Comparison of ENCODE assay signal across 1 cellular context in the genomic region with DNA sequence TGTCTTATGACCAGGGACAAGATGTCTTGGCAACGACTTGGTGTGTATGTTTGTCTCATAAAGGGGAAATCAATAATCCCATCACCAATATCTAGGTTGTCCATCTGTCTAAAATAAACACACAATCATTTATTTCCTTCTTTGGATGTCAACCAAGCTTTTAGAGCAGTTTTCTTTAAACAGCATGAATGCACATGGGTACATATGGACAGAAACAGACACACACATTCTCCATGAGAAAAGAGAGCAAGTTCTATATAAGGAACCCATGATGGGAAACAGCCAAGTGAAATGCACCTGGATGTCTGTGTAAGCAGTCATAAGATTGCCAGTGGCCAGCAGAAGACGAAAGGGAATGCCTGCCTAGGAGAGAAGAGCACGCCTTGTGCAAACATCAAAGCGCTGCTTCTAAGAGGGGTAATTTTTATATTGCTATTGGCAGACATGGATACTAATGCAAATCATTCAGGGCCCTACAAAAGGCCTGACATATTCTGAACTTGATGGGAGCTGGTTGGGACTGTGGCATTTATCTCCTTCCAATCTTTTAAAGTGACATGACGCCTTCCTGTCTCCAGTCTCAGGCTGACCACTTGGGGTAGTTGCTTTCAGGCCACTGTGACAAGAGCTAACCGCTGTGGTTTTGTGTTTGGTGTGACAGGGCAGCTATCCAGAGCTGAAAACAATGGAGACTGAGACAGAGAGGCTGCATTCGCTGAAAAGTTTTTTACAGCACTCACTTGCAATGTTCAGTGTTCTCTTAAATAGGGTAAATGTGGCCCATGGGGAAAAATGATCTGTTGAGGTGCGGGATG.
TF ChIP-seq lines count a peak whose summit lies in the region.

No MANE protein-coding gene starts in this region.

TF ChIP-seq in GM23338, 12 proteins besides CTCF, POLR2A, EP300 and RAD21 (continued from another document):
- TF ChIP-seq, protein P1, sequence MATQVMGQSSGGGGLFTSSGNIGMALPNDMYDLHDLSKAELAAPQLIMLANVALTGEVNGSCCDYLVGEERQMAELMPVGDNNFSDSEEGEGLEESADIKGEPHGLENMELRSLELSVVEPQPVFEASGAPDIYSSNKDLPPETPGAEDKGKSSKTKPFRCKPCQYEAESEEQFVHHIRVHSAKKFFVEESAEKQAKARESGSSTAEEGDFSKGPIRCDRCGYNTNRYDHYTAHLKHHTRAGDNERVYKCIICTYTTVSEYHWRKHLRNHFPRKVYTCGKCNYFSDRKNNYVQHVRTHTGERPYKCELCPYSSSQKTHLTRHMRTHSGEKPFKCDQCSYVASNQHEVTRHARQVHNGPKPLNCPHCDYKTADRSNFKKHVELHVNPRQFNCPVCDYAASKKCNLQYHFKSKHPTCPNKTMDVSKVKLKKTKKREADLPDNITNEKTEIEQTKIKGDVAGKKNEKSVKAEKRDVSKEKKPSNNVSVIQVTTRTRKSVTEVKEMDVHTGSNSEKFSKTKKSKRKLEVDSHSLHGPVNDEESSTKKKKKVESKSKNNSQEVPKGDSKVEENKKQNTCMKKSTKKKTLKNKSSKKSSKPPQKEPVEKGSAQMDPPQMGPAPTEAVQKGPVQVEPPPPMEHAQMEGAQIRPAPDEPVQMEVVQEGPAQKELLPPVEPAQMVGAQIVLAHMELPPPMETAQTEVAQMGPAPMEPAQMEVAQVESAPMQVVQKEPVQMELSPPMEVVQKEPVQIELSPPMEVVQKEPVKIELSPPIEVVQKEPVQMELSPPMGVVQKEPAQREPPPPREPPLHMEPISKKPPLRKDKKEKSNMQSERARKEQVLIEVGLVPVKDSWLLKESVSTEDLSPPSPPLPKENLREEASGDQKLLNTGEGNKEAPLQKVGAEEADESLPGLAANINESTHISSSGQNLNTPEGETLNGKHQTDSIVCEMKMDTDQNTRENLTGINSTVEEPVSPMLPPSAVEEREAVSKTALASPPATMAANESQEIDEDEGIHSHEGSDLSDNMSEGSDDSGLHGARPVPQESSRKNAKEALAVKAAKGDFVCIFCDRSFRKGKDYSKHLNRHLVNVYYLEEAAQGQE (IDR thresholded peaks at IDR 0.05; ENCODE audit: unreplicated experiment), result no peak
- TF ChIP-seq CREB1 (CRISPR knock-in tag; IDR thresholded peaks at IDR 0.05; ENCODE audit: low read depth) (no peak), JUNB (IDR thresholded peaks at IDR 0.05; ENCODE audit: unreplicated experiment) (no peak), POLR2AphosphoS5 (IDR thresholded peaks at IDR 0.05; ENCODE audit: low read depth) (no peak), EZH2 (IDR thresholded peaks at IDR 0.05; ENCODE audit: low read depth, unreplicated experiment) (no peak), STAT1 (IDR thresholded peaks at IDR 0.05; ENCODE audit: unreplicated experiment) (no peak), ZNF114 (CRISPR knock-in tag; IDR thresholded peaks at IDR 0.05) (no peak), EZH2phosphoT487 (IDR thresholded peaks at IDR 0.05; ENCODE audit: unreplicated experiment) (no peak), NANOG (IDR thresholded peaks at IDR 0.05; ENCODE audit: borderline replicate concordance) (no peak)
- TF ChIP-seq, protein P2, sequence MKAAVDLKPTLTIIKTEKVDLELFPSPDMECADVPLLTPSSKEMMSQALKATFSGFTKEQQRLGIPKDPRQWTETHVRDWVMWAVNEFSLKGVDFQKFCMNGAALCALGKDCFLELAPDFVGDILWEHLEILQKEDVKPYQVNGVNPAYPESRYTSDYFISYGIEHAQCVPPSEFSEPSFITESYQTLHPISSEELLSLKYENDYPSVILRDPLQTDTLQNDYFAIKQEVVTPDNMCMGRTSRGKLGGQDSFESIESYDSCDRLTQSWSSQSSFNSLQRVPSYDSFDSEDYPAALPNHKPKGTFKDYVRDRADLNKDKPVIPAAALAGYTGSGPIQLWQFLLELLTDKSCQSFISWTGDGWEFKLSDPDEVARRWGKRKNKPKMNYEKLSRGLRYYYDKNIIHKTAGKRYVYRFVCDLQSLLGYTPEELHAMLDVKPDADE (IDR thresholded peaks at IDR 0.05), result no peak
- TF ChIP-seq, protein P3, sequence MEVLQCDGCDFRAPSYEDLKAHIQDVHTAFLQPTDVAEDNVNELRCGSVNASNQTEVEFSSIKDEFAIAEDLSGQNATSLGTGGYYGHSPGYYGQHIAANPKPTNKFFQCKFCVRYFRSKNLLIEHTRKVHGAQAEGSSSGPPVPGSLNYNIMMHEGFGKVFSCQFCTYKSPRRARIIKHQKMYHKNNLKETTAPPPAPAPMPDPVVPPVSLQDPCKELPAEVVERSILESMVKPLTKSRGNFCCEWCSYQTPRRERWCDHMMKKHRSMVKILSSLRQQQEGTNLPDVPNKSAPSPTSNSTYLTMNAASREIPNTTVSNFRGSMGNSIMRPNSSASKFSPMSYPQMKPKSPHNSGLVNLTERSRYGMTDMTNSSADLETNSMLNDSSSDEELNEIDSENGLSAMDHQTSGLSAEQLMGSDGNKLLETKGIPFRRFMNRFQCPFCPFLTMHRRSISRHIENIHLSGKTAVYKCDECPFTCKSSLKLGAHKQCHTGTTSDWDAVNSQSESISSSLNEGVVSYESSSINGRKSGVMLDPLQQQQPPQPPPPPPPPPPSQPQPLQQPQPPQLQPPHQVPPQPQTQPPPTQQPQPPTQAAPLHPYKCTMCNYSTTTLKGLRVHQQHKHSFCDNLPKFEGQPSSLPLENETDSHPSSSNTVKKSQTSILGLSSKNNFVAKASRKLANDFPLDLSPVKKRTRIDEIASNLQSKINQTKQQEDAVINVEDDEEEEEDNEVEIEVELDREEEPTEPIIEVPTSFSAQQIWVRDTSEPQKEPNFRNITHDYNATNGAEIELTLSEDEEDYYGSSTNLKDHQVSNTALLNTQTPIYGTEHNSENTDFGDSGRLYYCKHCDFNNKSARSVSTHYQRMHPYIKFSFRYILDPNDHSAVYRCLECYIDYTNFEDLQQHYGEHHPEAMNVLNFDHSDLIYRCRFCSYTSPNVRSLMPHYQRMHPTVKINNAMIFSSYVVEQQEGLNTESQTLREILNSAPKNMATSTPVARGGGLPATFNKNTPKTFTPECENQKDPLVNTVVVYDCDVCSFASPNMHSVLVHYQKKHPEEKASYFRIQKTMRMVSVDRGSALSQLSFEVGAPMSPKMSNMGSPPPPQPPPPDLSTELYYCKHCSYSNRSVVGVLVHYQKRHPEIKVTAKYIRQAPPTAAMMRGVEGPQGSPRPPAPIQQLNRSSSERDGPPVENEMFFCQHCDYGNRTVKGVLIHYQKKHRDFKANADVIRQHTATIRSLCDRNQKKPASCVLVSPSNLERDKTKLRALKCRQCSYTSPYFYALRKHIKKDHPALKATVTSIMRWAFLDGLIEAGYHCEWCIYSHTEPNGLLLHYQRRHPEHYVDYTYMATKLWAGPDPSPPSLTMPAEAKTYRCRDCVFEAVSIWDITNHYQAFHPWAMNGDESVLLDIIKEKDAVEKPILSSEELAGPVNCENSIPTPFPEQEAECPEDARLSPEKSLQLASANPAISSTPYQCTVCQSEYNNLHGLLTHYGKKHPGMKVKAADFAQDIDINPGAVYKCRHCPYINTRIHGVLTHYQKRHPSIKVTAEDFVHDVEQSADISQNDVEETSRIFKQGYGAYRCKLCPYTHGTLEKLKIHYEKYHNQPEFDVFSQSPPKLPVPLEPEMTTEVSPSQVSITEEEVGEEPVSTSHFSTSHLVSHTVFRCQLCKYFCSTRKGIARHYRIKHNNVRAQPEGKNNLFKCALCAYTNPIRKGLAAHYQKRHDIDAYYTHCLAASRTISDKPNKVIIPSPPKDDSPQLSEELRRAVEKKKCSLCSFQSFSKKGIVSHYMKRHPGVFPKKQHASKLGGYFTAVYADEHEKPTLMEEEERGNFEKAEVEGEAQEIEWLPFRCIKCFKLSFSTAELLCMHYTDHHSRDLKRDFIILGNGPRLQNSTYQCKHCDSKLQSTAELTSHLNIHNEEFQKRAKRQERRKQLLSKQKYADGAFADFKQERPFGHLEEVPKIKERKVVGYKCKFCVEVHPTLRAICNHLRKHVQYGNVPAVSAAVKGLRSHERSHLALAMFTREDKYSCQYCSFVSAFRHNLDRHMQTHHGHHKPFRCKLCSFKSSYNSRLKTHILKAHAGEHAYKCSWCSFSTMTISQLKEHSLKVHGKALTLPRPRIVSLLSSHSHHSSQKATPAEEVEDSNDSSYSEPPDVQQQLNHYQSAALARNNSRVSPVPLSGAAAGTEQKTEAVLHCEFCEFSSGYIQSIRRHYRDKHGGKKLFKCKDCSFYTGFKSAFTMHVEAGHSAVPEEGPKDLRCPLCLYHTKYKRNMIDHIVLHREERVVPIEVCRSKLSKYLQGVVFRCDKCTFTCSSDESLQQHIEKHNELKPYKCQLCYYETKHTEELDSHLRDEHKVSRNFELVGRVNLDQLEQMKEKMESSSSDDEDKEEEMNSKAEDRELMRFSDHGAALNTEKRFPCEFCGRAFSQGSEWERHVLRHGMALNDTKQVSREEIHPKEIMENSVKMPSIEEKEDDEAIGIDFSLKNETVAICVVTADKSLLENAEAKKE (CRISPR knock-in tag; IDR thresholded peaks at IDR 0.05), result no peak
